In genomic region chr12:104314242-104314614, GRCh38 we compare ENCODE assay signal across 19 cellular contexts. TPM values are rescaled to one million over a fixed set of nuclear protein-coding genes. Genes with fewer than 3 reads are reported as not detected.
A peak's percentile ranks its signal among the peaks of the same experiment; 100 is the strongest.
DNase-seq lines count a peak whose midpoint lies in the region; ATAC-seq and TF ChIP-seq lines count a peak whose summit lies in the region.
"Had no signal": no experiment of that assay in that cellular context is flagged by ENCODE, and none has a peak within 500 bp of the region (broad histone marks: within the 10 kb centered on the region; RNA-seq: fewer than 3 reads in every experiment).

No MANE protein-coding gene starts in this region.

- no peaks in the 10 kb centered on the region for H3K27me3 Mint-ChIP-seq in dendritic cell treated with granulocyte-macrophage colony-stimulating factor and Interleukin-4, amounts not matched to agents 40 ng/mL and 50 ng/mL, for 4 days
- no peaks in the 10 kb centered on the region for H3K27me3 Mint-ChIP-seq in natural killer cell treated with Interleukin-12 subunit alpha and Interleukin-12 subunit beta and Interleukin-15 and Interleukin-18, amount 100 ng/mL, for 72 hours
- H3K27me3 Mint-ChIP-seq: central memory CD8-positive, alpha-beta T cell had no signal

- POLR2A ChIA-PET in IMR-90 (lab: Charles Lee; ENCODE audit: unreplicated experiment): no interaction called here

- H2AFZ ChIP-seq in IMR-90 (replicated peaks; ENCODE audit: low read length, poor library complexity): no peak overlapping the region
- H2AFZ ChIP-seq: neural progenitor cell had no signal

- H3K4me1 ChIP-seq in IMR-90 (ENCODE audit: control insufficient read depth, insufficient read depth, low read length): peaks cover 16% of the 10 kb centered on the region
- H3K4me1 ChIP-seq: neural progenitor cell had no signal

- no TSS peak for BruUV-seq in IMR-90 (replicated peaks; lab: Mats Ljungman, UMichigan)

- H3K18ac ChIP-seq in IMR-90 (ENCODE audit: low read depth, low read length): no peak overlapping the region

- H3K27ac ChIP-seq in IMR-90 (ENCODE audit: insufficient read depth, low read length): no peak overlapping the region
- H3K27ac ChIP-seq: C4-2B, left lung, neural progenitor cell, WERI-Rb-1 had no signal

- intact Hi-C loops in IMR-90 (cut with micrococcal nuclease): no loop called here
- intact Hi-C loops in dendritic cell treated with granulocyte-macrophage colony-stimulating factor and Interleukin-4, amounts not matched to agents 40 ng/mL and 50 ng/mL, for 4 days (cut with micrococcal nuclease): no loop called here

- peaks cover 13% of the 10 kb centered on the region for H3K4me1 Mint-ChIP-seq in dendritic cell treated with granulocyte-macrophage colony-stimulating factor and Interleukin-4, amounts not matched to agents 40 ng/mL and 50 ng/mL, for 4 days (ENCODE audit: low read depth)
- peaks cover 4 to 6% of the 10 kb centered on the region in 2 donors for H3K4me1 Mint-ChIP-seq in natural killer cell treated with Interleukin-12 subunit alpha and Interleukin-12 subunit beta and Interleukin-15 and Interleukin-18, amount 100 ng/mL, for 72 hours (ENCODE audit: low read depth in 2 of 2)

- dilution Hi-C loops in IMR-90 (cut with HindIII; ENCODE audit: low sequenced_read_pairs, unreplicated experiment): no loop called here

- CTCF ChIA-PET in IMR-90 (lab: Yijun Ruan, JAX): no interaction called here

- peaks cover 87% of the 10 kb centered on the region for H4K20me1 ChIP-seq in IMR-90 (ENCODE audit: insufficient read depth, low read length)

- H3K4me3 ChIP-seq in IMR-90 (ENCODE audit: insufficient read depth, low read depth, low read length): no peak overlapping the region
- H3K4me3 ChIP-seq: left lung, neural progenitor cell had no signal

- H3K9me3 Mint-ChIP-seq in dendritic cell treated with granulocyte-macrophage colony-stimulating factor and Interleukin-4, amounts not matched to agents 40 ng/mL and 50 ng/mL, for 4 days: no peaks in the 10 kb centered on the region
- no peaks in the 10 kb centered on the region for H3K9me3 Mint-ChIP-seq in natural killer cell treated with Interleukin-12 subunit alpha and Interleukin-12 subunit beta and Interleukin-15 and Interleukin-18, amount 100 ng/mL, for 72 hours
- H3K9me3 Mint-ChIP-seq: central memory CD8-positive, alpha-beta T cell; neural progenitor cell; stimulated activated effector memory CD8-positive, alpha-beta T cell treated with anti-CD3 and anti-CD28 coated beads, Interleukin-12 subunit alpha, Interleukin-12 subunit beta, amount 100 ng/mL, for 72 hours had no signal

- TF ChIP-seq CTCF in IMR-90 (conservative IDR thresholded peaks at IDR 0.05; ENCODE audit: low read depth, low read length): no peak

- no peak for ATAC-seq in IMR-90 (ENCODE audit: low read depth)
- no peak for ATAC-seq in natural killer cell treated with Interleukin-12 subunit alpha and Interleukin-12 subunit beta and Interleukin-15 and Interleukin-18, amount 100 ng/mL, for 72 hours
- ATAC-seq: left lung; stimulated activated effector memory CD8-positive, alpha-beta T cell treated with anti-CD3 and anti-CD28 coated beads, Interleukin-12 subunit alpha, Interleukin-12 subunit beta, amount 100 ng/mL, for 72 hours had no signal

- peak overlapping the region; percentile 19; the same call in 1 of the 2 replicates for H3K4me2 ChIP-seq in IMR-90 (ENCODE audit: low read depth, low read length)
- H3K4me2 ChIP-seq: neural progenitor cell had no signal

- H2BK20ac ChIP-seq in IMR-90 (ENCODE audit: low read depth, low read length): no peak overlapping the region

- no peak overlapping the region for H4K5ac ChIP-seq in IMR-90 (ENCODE audit: low read depth, low read length)

- H3K9ac ChIP-seq in IMR-90 (ENCODE audit: low read depth, low read length): peak overlapping the region; percentile 15; the same call in 1 of the 2 replicates
- H3K9ac ChIP-seq: neural progenitor cell had no signal

- H4K91ac ChIP-seq in IMR-90 (ENCODE audit: insufficient read depth, low read depth, low read length): no peak overlapping the region

- no peak for TF ChIP-seq POLR2A in IMR-90 (IDR thresholded peaks at IDR 0.05; ENCODE audit: low read depth, low read length)

- peak overlapping the region; percentile 30 for H3K27ac Mint-ChIP-seq in dendritic cell treated with granulocyte-macrophage colony-stimulating factor and Interleukin-4, amounts not matched to agents 40 ng/mL and 50 ng/mL, for 4 days
- peak overlapping the region; percentile 1 to 13 for H3K27ac Mint-ChIP-seq in natural killer cell treated with Interleukin-12 subunit alpha and Interleukin-12 subunit beta and Interleukin-15 and Interleukin-18, amount 100 ng/mL, for 72 hours
- H3K27ac Mint-ChIP-seq: neural progenitor cell; stimulated activated effector memory CD8-positive, alpha-beta T cell treated with anti-CD3 and anti-CD28 coated beads, Interleukin-12 subunit alpha, Interleukin-12 subunit beta, amount 100 ng/mL, for 72 hours had no signal

- no peak overlapping the region for H3K14ac ChIP-seq in IMR-90 (replicated peaks; ENCODE audit: low read depth, low read length)

- no peak overlapping the region for H2BK120ac ChIP-seq in IMR-90 (ENCODE audit: low read depth, low read length)

- no peak overlapping the region for H3K4ac ChIP-seq in IMR-90 (ENCODE audit: low read depth, low read length)

- H3K56ac ChIP-seq in IMR-90 (ENCODE audit: extremely low read depth, insufficient read depth, low read length): no peak overlapping the region

- H3K27me3 ChIP-seq in IMR-90 (ENCODE audit: control insufficient read depth, insufficient read depth, low read length): no peaks in the 10 kb centered on the region
- H3K27me3 ChIP-seq: left lung, neural progenitor cell had no signal

- no peak for TF ChIP-seq RAD21 in IMR-90 (IDR thresholded peaks at IDR 0.05; ENCODE audit: low read length)

- in situ Hi-C loops in IMR-90 (cut with MboI; ENCODE audit: low sequenced_read_pairs): no loop called here

- DNase-seq in NOMO-1 treated with DMSO at 0.1 percent for 48 hours (lab: John Stamatoyannopoulos, UW; ENCODE audit: unreplicated experiment): peak; percentile 5
- no peak for DNase-seq in NOMO-1 treated with dmso at 0.1 percent for 144 hours (lab: John Stamatoyannopoulos, UW; ENCODE audit: unreplicated experiment)
- DNase-seq in IMR-90: peak; percentile 51
- DNase-seq in natural killer cell treated with Interleukin-12 subunit alpha and Interleukin-12 subunit beta and Interleukin-15 and Interleukin-18, amount 100 ng/mL, for 72 hours (ENCODE audit: low spot score): no peak
- no peak for DNase-seq in inferior parietal cortex (ENCODE audit: extremely low spot score)
- no peak for DNase-seq in KG1 (lab: John Stamatoyannopoulos, UW)
- DNase-seq in GF-D8 (lab: John Stamatoyannopoulos, UW): no peak
- DNase-seq: ACHN; activated effector memory CD4-positive, alpha-beta T cell treated with Interleukin-2 at 50 U/mL for 16 hours; DMS79; left lung; midbrain; NCI-H2029; WERI-Rb-1 had no signal

- H3K9me3 ChIP-seq in IMR-90 (ENCODE audit: control insufficient read depth, insufficient read depth, low read length): no peaks in the 10 kb centered on the region
- H3K9me3 ChIP-seq: left lung had no signal

- no peak overlapping the region for H2AK5ac ChIP-seq in IMR-90 (ENCODE audit: low read depth, low read length)

- no peak overlapping the region for H2AK9ac ChIP-seq in IMR-90 (replicated peaks; ENCODE audit: low read depth, low read length, poor library complexity)

- H3K36me3 Mint-ChIP-seq in dendritic cell treated with granulocyte-macrophage colony-stimulating factor and Interleukin-4, amounts not matched to agents 40 ng/mL and 50 ng/mL, for 4 days (ENCODE audit: low read depth): peaks cover 91% of the 10 kb centered on the region
- H3K36me3 Mint-ChIP-seq in natural killer cell treated with Interleukin-12 subunit alpha and Interleukin-12 subunit beta and Interleukin-15 and Interleukin-18, amount 100 ng/mL, for 72 hours: peaks cover 20% of the 10 kb centered on the region

- no peak overlapping the region for H2BK15ac ChIP-seq in IMR-90 (ENCODE audit: low read depth, low read length)

- peaks cover 12% of the 10 kb centered on the region for H3K9me1 ChIP-seq in IMR-90 (ENCODE audit: insufficient read depth, low read length)

- WGBS in IMR-90 (ENCODE audit: extremely low coverage in 2 of 2, insufficient read length in 1 of 2), 2 experiments: 100% methylated on average over 1 of the region's 1 CpG; no CpG with 5 or more reads in 1 of the 2 experiments

- no peak overlapping the region for H4K8ac ChIP-seq in IMR-90 (ENCODE audit: low read depth in 2 of 2, low read length in 2 of 2)

- peaks cover 60% of the 10 kb centered on the region for H3K36me3 ChIP-seq in IMR-90 (ENCODE audit: control insufficient read depth, insufficient read depth, low read length)

- peaks cover 26 to 64% of the 10 kb centered on the region in 2 experiments for H3K79me1 ChIP-seq in IMR-90 (ENCODE audit: low read depth in 1 of 2, low read length in 2 of 2)

- H3K4me3 Mint-ChIP-seq in dendritic cell treated with granulocyte-macrophage colony-stimulating factor and Interleukin-4, amounts not matched to agents 40 ng/mL and 50 ng/mL, for 4 days: no peak overlapping the region
- H3K4me3 Mint-ChIP-seq in natural killer cell treated with Interleukin-12 subunit alpha and Interleukin-12 subunit beta and Interleukin-15 and Interleukin-18, amount 100 ng/mL, for 72 hours: no peak overlapping the region
- H3K4me3 Mint-ChIP-seq: central memory CD8-positive, alpha-beta T cell; neural progenitor cell; stimulated activated effector memory CD8-positive, alpha-beta T cell treated with anti-CD3 and anti-CD28 coated beads, Interleukin-12 subunit alpha, Interleukin-12 subunit beta, amount 100 ng/mL, for 72 hours had no signal

- H3K23ac ChIP-seq in IMR-90 (ENCODE audit: low read depth, low read length): no peak overlapping the region; the same call in 1 of the 2 replicates

- peak overlapping the region; percentile 72 for H2BK5ac ChIP-seq in IMR-90 (ENCODE audit: low read depth, low read length, poor library complexity, severe bottlenecking)

TF ChIP-seq in IMR-90, 13 proteins besides CTCF, POLR2A, EP300 and RAD21 (continues in another document):
- 0 out of 2 replicates have a peak, but pooled peaks have one; percentile 18 for TF ChIP-seq MAFK (IDR thresholded peaks at IDR 0.05; ENCODE audit: low read depth, low read length)
- peak; percentile 61; the same call in 1 of the 2 replicates for TF ChIP-seq CEBPB (IDR thresholded peaks at IDR 0.05; ENCODE audit: low read depth, low read length)

RNA-seq across cellular contexts. Expression of gene EID3, which starts 10.7 kb away (rescaled TPM):
- 4.1 and 6.9 TPM in 2 replicates for total RNA-seq in IMR-90 (2012; rRNA removed)
- 2.0 and 2.2 TPM in 2 replicates for polyA plus RNA-seq in IMR-90 (2012; rRNA removed)
- 0.48 and 0.92 TPM in 2 replicates for polyA plus RNA-seq in IMR-90 (2012; cell fraction: cytosol; rRNA removed)
- polyA plus RNA-seq in IMR-90 (2012; cell fraction: nucleus; rRNA removed; ENCODE audit: low replicate concordance): 5.9 and 6.1 TPM in 2 replicates
- 10 to 100 TPM in 1 of 2 donors, 1 to 10 TPM in 1; 9.0 to 17.9 TPM for total RNA-seq in natural killer cell treated with Interleukin-12 subunit alpha and Interleukin-12 subunit beta and Interleukin-15 and Interleukin-18, amount 100 ng/mL, for 72 hours

Comparison
In these comparisons a context has a peak if more than half of its experiments do, and no peak if none do; other contexts are left out.
1. DNase-seq: peak in NOMO-1 treated with DMSO at 0.1 percent for 48 hours (single experiment) and IMR-90 (single experiment); none in NOMO-1 treated with dmso at 0.1 percent for 144 hours (single experiment), natural killer cell treated with Interleukin-12 subunit alpha and Interleukin-12 subunit beta and Interleukin-15 and Interleukin-18, amount 100 ng/mL, for 72 hours (single experiment), inferior parietal cortex (single experiment), KG1 (single experiment) and GF-D8 (single experiment).